In genomic region chr11:58000699-58001098, GRCh38 we compare ENCODE assay signal across 43 cellular contexts. TPM values are rescaled to one million over a fixed set of nuclear protein-coding genes. Genes with fewer than 3 reads are reported as not detected.
"Had no signal": no experiment of that assay in that cellular context is flagged by ENCODE, and none has a peak within 500 bp of the region (broad histone marks: within the 10 kb centered on the region; RNA-seq: fewer than 3 reads in every experiment).

No MANE protein-coding gene starts in this region.

- H3K4me1 Mint-ChIP-seq: activated T-helper 17 cell treated with anti-CD3 and anti-CD28 coated beads, Interleukin-2, amount 50 U/mL, for 72 hours; brain; central memory CD8-positive, alpha-beta T cell had no signal

- H3K4me3 Mint-ChIP-seq: activated naive CD4-positive, alpha-beta T cell treated with anti-CD3 and anti-CD28 coated beads for 36 hours; activated naive CD4-positive, alpha-beta T cell treated with anti-CD3 and anti-CD28 coated beads, Interleukin-2, amount 10 ng/mL, durations not matched to agents 7 days and 5 days; activated naive CD4-positive, alpha-beta T cell treated with anti-CD3 and anti-CD28 coated beads, Interleukin-2, amount 50 U/mL, for 24 hours; activated naive CD8-positive, alpha-beta T cell; activated naive CD8-positive, alpha-beta T cell treated with anti-CD3 and anti-CD28 coated beads for 36 hours; activated naive CD8-positive, alpha-beta T cell treated with anti-CD3 and anti-CD28 coated beads, Interleukin-2, amount 10 ng/mL, durations not matched to agents 7 days and 5 days; activated naive CD8-positive, alpha-beta T cell treated with anti-CD3 and anti-CD28 coated beads, Interleukin-2, amount 50 U/mL, for 24 hours; activated T-cell treated with anti-CD3 and anti-CD28 coated beads, Interleukin-2, amount 50 U/mL, for 4 hours; activated T-cell treated with anti-CD3 and anti-CD28 coated beads, Interleukin-2, amount 50 U/mL, for 72 hours; activated T-helper 1 cell treated with anti-CD3 and anti-CD28 coated beads, Interleukin-12 subunit alpha, Interleukin-12 subunit beta, Interleukin-2, Interleukin-4 antibody, amounts not matched to agents 30 ng/mL and 10 ng/mL and 1 ng/mL, durations not matched to agents 14 hours and 24 hours and 36 hours; activated T-helper 17 cell treated with anti-CD3 and anti-CD28 coated beads, Interleukin-2, amount 50 U/mL, for 72 hours; brain; central memory CD8-positive, alpha-beta T cell had no signal

- DNase-seq: activated effector memory CD4-positive, alpha-beta T cell treated with anti-CD3 and anti-CD28 coated beads, Interleukin-2, amount 50 U/mL, for 16 hours; activated effector memory CD4-positive, alpha-beta T cell treated with Interleukin-2 at 50 U/mL for 16 hours; activated gamma-delta T cell; activated gamma-delta T cell treated with Interleukin-2 at 50 U/mL for 16 hours; activated naive CD4-positive, alpha-beta T cell; activated naive CD4-positive, alpha-beta T cell treated with anti-CD3 and anti-CD28 coated beads for 36 hours; activated naive CD4-positive, alpha-beta T cell treated with anti-CD3 and anti-CD28 coated beads, Interleukin-2, amount 10 ng/mL, durations not matched to agents 7 days and 5 days; activated naive CD4-positive, alpha-beta T cell treated with anti-CD3 and anti-CD28 coated beads, Interleukin-2, amount 50 U/mL, for 16 hours; activated naive CD4-positive, alpha-beta T cell treated with Interleukin-2 at 50 U/mL for 16 hours; activated naive CD8-positive, alpha-beta T cell treated with anti-CD3 and anti-CD28 coated beads for 36 hours; activated naive CD8-positive, alpha-beta T cell treated with anti-CD3 and anti-CD28 coated beads, Interleukin-2, amount 10 ng/mL, durations not matched to agents 7 days and 5 days; activated naive CD8-positive, alpha-beta T cell treated with anti-CD3 and anti-CD28 coated beads, Interleukin-2, amount 50 U/mL, for 24 hours; activated T-cell treated with anti-CD3 and anti-CD28 coated beads, Interleukin-2, amount 50 U/mL, for 4 hours; activated T-cell treated with anti-CD3 and anti-CD28 coated beads, Interleukin-2, amount 50 U/mL, for 48 hours; activated T-cell treated with anti-CD3 and anti-CD28 coated beads, Interleukin-2, amount 50 U/mL, for 72 hours; adrenal gland; amniotic stem cell; amygdala; anterior cingulate cortex; aorta; body of pancreas; brain microvascular endothelial cell; caudate nucleus; central memory CD4-positive, alpha-beta T cell; cerebellar nuclear complex had no signal

- H3K27ac ChIP-seq: adrenal gland, ascending aorta, body of pancreas, brain microvascular endothelial cell, breast epithelium, cardiac muscle cell had no signal

- H3K36me3 ChIP-seq: adrenal gland, ascending aorta, brain microvascular endothelial cell, breast epithelium, cardiac muscle cell had no signal

- H3K4me1 ChIP-seq: adrenal gland, ascending aorta, body of pancreas, breast epithelium had no signal

- H3K27me3 ChIP-seq: adrenal gland, ascending aorta, body of pancreas, brain microvascular endothelial cell, breast epithelium, cardiac muscle cell had no signal

- FAIRE-seq: astrocyte, colon had no signal

- H3K27me3 Mint-ChIP-seq: activated naive CD4-positive, alpha-beta T cell treated with anti-CD3 and anti-CD28 coated beads, Interleukin-2, amount 10 ng/mL, durations not matched to agents 7 days and 5 days; activated naive CD8-positive, alpha-beta T cell treated with anti-CD3 and anti-CD28 coated beads, Interleukin-2, amount 10 ng/mL, durations not matched to agents 7 days and 5 days had no signal

- H3K27ac Mint-ChIP-seq: activated naive CD4-positive, alpha-beta T cell treated with anti-CD3 and anti-CD28 coated beads for 36 hours; activated naive CD4-positive, alpha-beta T cell treated with anti-CD3 and anti-CD28 coated beads, Interleukin-2, amount 10 ng/mL, durations not matched to agents 7 days and 5 days; activated naive CD4-positive, alpha-beta T cell treated with anti-CD3 and anti-CD28 coated beads, Interleukin-2, amount 50 U/mL, for 24 hours; activated naive CD4-positive, alpha-beta T cell treated with anti-CD3 and anti-CD28 coated beads, Interleukin-2, amount 50 U/mL, for 72 hours; activated naive CD8-positive, alpha-beta T cell; activated naive CD8-positive, alpha-beta T cell treated with anti-CD3 and anti-CD28 coated beads for 36 hours; activated naive CD8-positive, alpha-beta T cell treated with anti-CD3 and anti-CD28 coated beads, Interleukin-2, amount 10 ng/mL, durations not matched to agents 7 days and 5 days; activated naive CD8-positive, alpha-beta T cell treated with anti-CD3 and anti-CD28 coated beads, Interleukin-2, amount 50 U/mL, for 24 hours; activated T-cell treated with anti-CD3 and anti-CD28 coated beads, Interleukin-2, amount 50 U/mL, for 72 hours; activated T-helper 1 cell treated with anti-CD3 and anti-CD28 coated beads, Interleukin-12 subunit alpha, Interleukin-12 subunit beta, Interleukin-2, Interleukin-4 antibody, amounts not matched to agents 30 ng/mL and 10 ng/mL and 1 ng/mL, durations not matched to agents 14 hours and 24 hours and 36 hours; activated T-helper 17 cell treated with anti-CD3 and anti-CD28 coated beads, Interleukin-2, amount 50 U/mL, for 72 hours; activated T-helper 2 cell treated with anti-CD3 and anti-CD28 coated beads, Interferon-gamma antibody, Interleukin-2, Interleukin-4, amounts not matched to agents 10 μg/mL and 5 μg/mL and 100 μg/mL, durations not matched to agents 14 hours and 24 hours and 36 hours; brain had no signal

- ATAC-seq: activated naive CD4-positive, alpha-beta T cell treated with anti-CD3 and anti-CD28 coated beads, Interleukin-2, amount 50 U/mL, for 72 hours; activated naive CD8-positive, alpha-beta T cell treated with anti-CD3 and anti-CD28 coated beads, Interleukin-2, amount 50 U/mL, for 24 hours; activated T-cell treated with anti-CD3 and anti-CD28 coated beads, Interleukin-2, amount 50 U/mL, for 4 hours; activated T-cell treated with anti-CD3 and anti-CD28 coated beads, Interleukin-2, amount 50 U/mL, for 72 hours; activated T-helper 17 cell treated with anti-CD3 and anti-CD28 coated beads, Interleukin-2, amount 50 U/mL, for 72 hours; body of pancreas had no signal

- H3K9me3 ChIP-seq: adrenal gland, ascending aorta, body of pancreas, breast epithelium had no signal

- H3K36me3 Mint-ChIP-seq: activated naive CD4-positive, alpha-beta T cell treated with anti-CD3 and anti-CD28 coated beads, Interleukin-2, amount 10 ng/mL, durations not matched to agents 7 days and 5 days; activated naive CD4-positive, alpha-beta T cell treated with anti-CD3 and anti-CD28 coated beads, Interleukin-2, amount 50 U/mL, for 24 hours; activated naive CD4-positive, alpha-beta T cell treated with anti-CD3 and anti-CD28 coated beads, Interleukin-2, amount 50 U/mL, for 72 hours; activated naive CD8-positive, alpha-beta T cell; activated naive CD8-positive, alpha-beta T cell treated with anti-CD3 and anti-CD28 coated beads for 36 hours; activated naive CD8-positive, alpha-beta T cell treated with anti-CD3 and anti-CD28 coated beads, Interleukin-2, amount 10 ng/mL, durations not matched to agents 7 days and 5 days; brain had no signal

- H3K9me3 Mint-ChIP-seq: activated naive CD4-positive, alpha-beta T cell treated with anti-CD3 and anti-CD28 coated beads for 36 hours; activated naive CD4-positive, alpha-beta T cell treated with anti-CD3 and anti-CD28 coated beads, Interleukin-2, amount 10 ng/mL, durations not matched to agents 7 days and 5 days; activated naive CD4-positive, alpha-beta T cell treated with anti-CD3 and anti-CD28 coated beads, Interleukin-2, amount 50 U/mL, for 24 hours; activated naive CD4-positive, alpha-beta T cell treated with anti-CD3 and anti-CD28 coated beads, Interleukin-2, amount 50 U/mL, for 72 hours; activated naive CD8-positive, alpha-beta T cell treated with anti-CD3 and anti-CD28 coated beads for 36 hours; activated naive CD8-positive, alpha-beta T cell treated with anti-CD3 and anti-CD28 coated beads, Interleukin-2, amount 50 U/mL, for 24 hours; activated T-cell treated with anti-CD3 and anti-CD28 coated beads, Interleukin-2, amount 50 U/mL, for 4 hours; activated T-cell treated with anti-CD3 and anti-CD28 coated beads, Interleukin-2, amount 50 U/mL, for 72 hours; activated T-helper 1 cell treated with anti-CD3 and anti-CD28 coated beads, Interleukin-12 subunit alpha, Interleukin-12 subunit beta, Interleukin-2, Interleukin-4 antibody, amounts not matched to agents 30 ng/mL and 10 ng/mL and 1 ng/mL, durations not matched to agents 14 hours and 24 hours and 36 hours; activated T-helper 17 cell treated with anti-CD3 and anti-CD28 coated beads, Interleukin-2, amount 50 U/mL, for 72 hours; activated T-helper 2 cell treated with anti-CD3 and anti-CD28 coated beads, Interferon-gamma antibody, Interleukin-2, Interleukin-4, amounts not matched to agents 10 μg/mL and 5 μg/mL and 100 μg/mL, durations not matched to agents 14 hours and 24 hours and 36 hours; central memory CD8-positive, alpha-beta T cell had no signal

- H3K4me3 ChIP-seq: adrenal gland, ascending aorta, body of pancreas, breast epithelium, cardiac muscle cell had no signal

RNA-seq across cellular contexts. Expression of gene OR9Q1, which starts 23.0 kb away (rescaled TPM):
- total RNA-seq: activated naive CD4-positive, alpha-beta T cell treated with anti-CD3 and anti-CD28 coated beads for 36 hours; activated naive CD4-positive, alpha-beta T cell treated with anti-CD3 and anti-CD28 coated beads, Interleukin-2, amount 50 U/mL, for 72 hours; activated naive CD8-positive, alpha-beta T cell treated with anti-CD3 and anti-CD28 coated beads for 36 hours; activated naive CD8-positive, alpha-beta T cell treated with anti-CD3 and anti-CD28 coated beads, Interleukin-2, amount 10 ng/mL, durations not matched to agents 7 days and 5 days; activated T-cell treated with anti-CD3 and anti-CD28 coated beads, Interleukin-2, amount 50 U/mL, for 4 hours; activated T-cell treated with anti-CD3 and anti-CD28 coated beads, Interleukin-2, amount 50 U/mL, for 72 hours; activated T-helper 1 cell treated with anti-CD3 and anti-CD28 coated beads, Interleukin-12 subunit alpha, Interleukin-12 subunit beta, Interleukin-2, Interleukin-4 antibody, amounts not matched to agents 30 ng/mL and 10 ng/mL and 1 ng/mL, durations not matched to agents 14 hours and 24 hours and 36 hours; activated T-helper 2 cell treated with anti-CD3 and anti-CD28 coated beads, Interferon-gamma antibody, Interleukin-2, Interleukin-4, amounts not matched to agents 10 μg/mL and 5 μg/mL and 100 μg/mL, durations not matched to agents 14 hours and 24 hours and 36 hours; adrenal gland; aorta; ascending aorta; astrocyte; body of pancreas; breast epithelium; bronchial epithelial cell; cardiac muscle cell; cardiac septum; cerebellum; chondrocyte had no signal
- polyA plus RNA-seq: adrenal gland, aorta, cardiac muscle cell had no signal

RNA-seq across cellular contexts. Expression of gene OR6Q1, which starts 30.1 kb away (rescaled TPM):
- total RNA-seq: activated naive CD4-positive, alpha-beta T cell treated with anti-CD3 and anti-CD28 coated beads for 36 hours; activated naive CD8-positive, alpha-beta T cell treated with anti-CD3 and anti-CD28 coated beads for 36 hours; activated naive CD8-positive, alpha-beta T cell treated with anti-CD3 and anti-CD28 coated beads, Interleukin-2, amount 10 ng/mL, durations not matched to agents 7 days and 5 days; activated T-cell treated with anti-CD3 and anti-CD28 coated beads, Interleukin-2, amount 50 U/mL, for 4 hours; activated T-cell treated with anti-CD3 and anti-CD28 coated beads, Interleukin-2, amount 50 U/mL, for 72 hours; activated T-helper 1 cell treated with anti-CD3 and anti-CD28 coated beads, Interleukin-12 subunit alpha, Interleukin-12 subunit beta, Interleukin-2, Interleukin-4 antibody, amounts not matched to agents 30 ng/mL and 10 ng/mL and 1 ng/mL, durations not matched to agents 14 hours and 24 hours and 36 hours; activated T-helper 2 cell treated with anti-CD3 and anti-CD28 coated beads, Interferon-gamma antibody, Interleukin-2, Interleukin-4, amounts not matched to agents 10 μg/mL and 5 μg/mL and 100 μg/mL, durations not matched to agents 14 hours and 24 hours and 36 hours; adrenal gland; aorta; ascending aorta; astrocyte; body of pancreas; breast epithelium; bronchial epithelial cell; cardiac muscle cell; cardiac septum; cerebellum; chondrocyte had no signal
- polyA plus RNA-seq: adipose tissue, adrenal gland, aorta, cardiac muscle cell had no signal
